Comparison of ENCODE assay signal across 15 cellular contexts in the genomic region with DNA sequence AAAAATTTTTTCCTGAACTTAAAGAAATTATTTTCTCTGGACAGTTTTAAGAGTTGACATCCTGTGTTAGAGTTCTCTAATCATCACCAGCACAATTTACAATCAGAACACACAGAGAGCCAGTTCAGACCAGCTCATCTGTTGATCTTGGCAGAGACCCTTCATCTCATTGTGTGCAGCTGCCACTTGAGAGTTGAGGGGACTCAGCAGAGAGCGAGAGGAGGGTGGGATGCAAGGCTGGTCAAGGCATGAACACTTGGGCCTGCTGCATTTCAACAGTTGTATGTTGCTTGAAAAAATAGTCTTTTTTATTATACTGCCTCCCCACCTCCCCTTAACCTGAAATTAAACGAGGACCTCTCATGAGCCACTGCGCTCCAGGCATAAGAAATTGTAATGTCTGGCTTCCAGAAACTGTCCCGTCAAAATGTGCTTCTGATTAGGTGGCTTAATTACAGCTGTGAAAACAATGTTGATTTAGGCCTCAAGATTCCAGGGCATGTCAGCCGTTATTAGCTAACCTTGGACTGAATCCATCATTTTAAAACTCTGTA.
DNase-seq lines count a peak whose midpoint lies in the region; ATAC-seq and TF ChIP-seq lines count a peak whose summit lies in the region.
"Had no signal": no experiment of that assay in that cellular context is flagged by ENCODE, and none has a peak within 500 bp of the region (broad histone marks: within the 10 kb centered on the region; RNA-seq: fewer than 3 reads in every experiment).

No MANE protein-coding gene starts in this region.

- no TSS peak for BruUV-seq in A673 (replicated peaks; lab: Mats Ljungman, UMichigan)

- peaks cover 43% of the 10 kb centered on the region for H3K36me3 ChIP-seq in A673 (ENCODE audit: insufficient read depth, low read length, poor library complexity, severe bottlenecking)
- H3K36me3 ChIP-seq: BLaER1 treated with 17β-estradiol and CSF1 and Interleukin-3, amounts not matched to agents 10 nM and 100 nM had no signal

- DNase-seq in A673 (ENCODE audit: low spot score) (peak; percentile 10), HFF-Myc (ENCODE audit: extremely low read depth, low read depth) (peak; percentile 70), RPMI7951 (ENCODE audit: low read depth) (peak; percentile 56), left cardiac atrium (peak; percentile 25), nucleus accumbens (lab: John Stamatoyannopoulos, UW) (no peak)
- no peak for DNase-seq in effector CD8-positive, alpha-beta T cell (lab: John Stamatoyannopoulos, UW)
- DNase-seq: activated B cell treated with CpG ODN at 0.5 μM for 24 hours; activated naive CD8-positive, alpha-beta T cell treated with anti-CD3 and anti-CD28 coated beads, Interleukin-2, amount 10 ng/mL, durations not matched to agents 7 days and 5 days; PC-9; stimulated activated CD4-positive, alpha-beta T cell treated with anti-CD3 and anti-CD28 coated beads, Interleukin-12 subunit alpha, Interleukin-12 subunit beta, amount 100 ng/mL, for 4 hours; stimulated activated naive CD8-positive, alpha-beta T cell treated with anti-CD3 and anti-CD28 coated beads, Interleukin-15, Interleukin-2, amounts not matched to agents 100 U/mL and 50 U/mL, for 24 hours had no signal

- TF ChIP-seq CTCF in A673 (conservative IDR thresholded peaks at IDR 0.05; ENCODE audit: low read depth, low read length) (no peak), HFF-Myc (IDR thresholded peaks at IDR 0.05; ENCODE audit: low read depth, low read length, missing control alignments) (no peak)

- H3K4me3 ChIP-seq in A673 (ENCODE audit: low read depth, low read length, poor library complexity, severe bottlenecking) (no peak overlapping the region), HFF-Myc (replicated peaks; ENCODE audit: low read depth, low read length) (no peak overlapping the region)
- H3K4me3 ChIP-seq: BLaER1 treated with 17β-estradiol and CSF1 and Interleukin-3, amounts not matched to agents 10 nM and 100 nM; GM12878; PC-9 had no signal

- POLR2A ChIA-PET in A673 (lab: Charles Lee; ENCODE audit: low non-redundant PET) = no interaction called here

- H3K27ac ChIP-seq in A673 (ENCODE audit: low read depth, low read length, poor library complexity, severe bottlenecking) = no peak overlapping the region
- H3K27ac ChIP-seq: BLaER1 treated with 17β-estradiol and CSF1 and Interleukin-3, amounts not matched to agents 10 nM and 100 nM; PC-9 had no signal

- H3K27me3 ChIP-seq in A673 (replicated peaks; ENCODE audit: insufficient read depth, low read depth, low read length, poor library complexity) = no peaks in the 10 kb centered on the region
- H3K27me3 ChIP-seq: BLaER1 treated with 17β-estradiol and CSF1 and Interleukin-3, amounts not matched to agents 10 nM and 100 nM had no signal

- peaks cover 9% of the 10 kb centered on the region for H3K9me3 ChIP-seq in A673 (ENCODE audit: low read depth, low read length, poor library complexity, severe bottlenecking)

- ATAC-seq in left cardiac atrium (peak in 1 of 2 donors; percentile 94), GM21423 (IDR thresholded peaks at IDR 0.05; ENCODE audit: unreplicated experiment) (no peak), GM19351 (IDR thresholded peaks at IDR 0.05; ENCODE audit: unreplicated experiment) (no peak)
- ATAC-seq: GM12878; stimulated activated naive CD8-positive, alpha-beta T cell treated with anti-CD3 and anti-CD28 coated beads, Interleukin-15, Interleukin-2, amounts not matched to agents 100 U/mL and 50 U/mL, for 24 hours had no signal

- intact Hi-C loops in A673 (cut with micrococcal nuclease; ENCODE audit: unreplicated experiment) = no loop called here
- intact Hi-C loops in left cardiac atrium (cut with DNase I) = no loop called here

- CTCF ChIA-PET in A673 (lab: Charles Lee) = no interaction called here

- peaks cover 22% of the 10 kb centered on the region for H3K4me1 ChIP-seq in A673 (ENCODE audit: insufficient read depth, low read length, poor library complexity, severe bottlenecking)
- H3K4me1 ChIP-seq: BLaER1 treated with 17β-estradiol and CSF1 and Interleukin-3, amounts not matched to agents 10 nM and 100 nM had no signal

Comparison
In these comparisons a context has a peak if more than half of its experiments do, and no peak if none do; other contexts are left out.
1. DNase-seq: peak in A673 (single experiment), HFF-Myc (single experiment), RPMI7951 (single experiment) and left cardiac atrium (single experiment); none in nucleus accumbens (0 of 56) and effector CD8-positive, alpha-beta T cell (single experiment).